Comparison of ENCODE assay signal across 23 cellular contexts in genomic region chr16:13171313-13171712, GRCh38.
"Had no signal": no experiment of that assay in that cellular context is flagged by ENCODE, and none has a peak within 500 bp of the region (broad histone marks: within the 10 kb centered on the region; RNA-seq: fewer than 3 reads in every experiment).

No MANE protein-coding gene starts in this region.

- ATAC-seq: gastroesophageal sphincter; left lobe of liver; lower lobe of right lung; natural killer cell treated with Interleukin-12 subunit alpha and Interleukin-12 subunit beta and Interleukin-15 and Interleukin-18, amount 100 ng/mL, for 72 hours; right lobe of liver; stimulated activated effector memory CD8-positive, alpha-beta T cell treated with anti-CD3 and anti-CD28 coated beads, Interleukin-12 subunit alpha, Interleukin-12 subunit beta, amount 100 ng/mL, for 72 hours; stimulated activated naive CD8-positive, alpha-beta T cell treated with anti-CD3 and anti-CD28 coated beads, Interleukin-15, Interleukin-2, amounts not matched to agents 100 U/mL and 50 U/mL, for 24 hours had no signal

- H3K4me3 ChIP-seq: esophagus muscularis mucosa, gastroesophageal sphincter, lower lobe of right lung, prostate gland, right lobe of liver, suprapubic skin, thyroid gland, upper lobe of left lung, uterus had no signal

- H3K4me1 ChIP-seq: esophagus muscularis mucosa, gastroesophageal sphincter, lower lobe of right lung, parathyroid adenoma, prostate gland, right lobe of liver, suprapubic skin, thyroid gland, upper lobe of left lung, uterus had no signal

- H3K27ac Mint-ChIP-seq: memory B cell; natural killer cell treated with Interleukin-12 subunit alpha and Interleukin-12 subunit beta and Interleukin-15 and Interleukin-18, amount 100 ng/mL, for 72 hours; stimulated activated effector memory CD8-positive, alpha-beta T cell treated with anti-CD3 and anti-CD28 coated beads, Interleukin-12 subunit alpha, Interleukin-12 subunit beta, amount 100 ng/mL, for 72 hours had no signal

- H3K36me3 Mint-ChIP-seq: memory B cell; natural killer cell treated with Interleukin-12 subunit alpha and Interleukin-12 subunit beta and Interleukin-15 and Interleukin-18, amount 100 ng/mL, for 72 hours; stimulated activated effector memory CD8-positive, alpha-beta T cell treated with anti-CD3 and anti-CD28 coated beads, Interleukin-12 subunit alpha, Interleukin-12 subunit beta, amount 100 ng/mL, for 72 hours had no signal

- H3K27ac ChIP-seq: epithelial cell of prostate, esophagus muscularis mucosa, gastroesophageal sphincter, lower lobe of right lung, parathyroid adenoma, prostate gland, right lobe of liver, suprapubic skin, thyroid gland, upper lobe of left lung, uterus had no signal

- H3K4me3 Mint-ChIP-seq: memory B cell; natural killer cell treated with Interleukin-12 subunit alpha and Interleukin-12 subunit beta and Interleukin-15 and Interleukin-18, amount 100 ng/mL, for 72 hours; stimulated activated effector memory CD8-positive, alpha-beta T cell treated with anti-CD3 and anti-CD28 coated beads, Interleukin-12 subunit alpha, Interleukin-12 subunit beta, amount 100 ng/mL, for 72 hours had no signal

- H3K9ac ChIP-seq: parathyroid adenoma had no signal

- DNase-seq: effector memory CD4-positive, alpha-beta T cell; glutamatergic neuron; kidney glomerular epithelial cell; lower lobe of right lung; midbrain; retina; right lobe of liver; stimulated activated CD4-positive, alpha-beta T cell treated with anti-CD3 and anti-CD28 coated beads, Interleukin-4, amount 100 ng/mL, for 1 hour; stimulated activated CD8-positive, alpha-beta memory T cell treated with anti-CD3 and anti-CD28 coated beads, Interleukin-4, amount 100 ng/mL, for 48 hours; stimulated activated naive CD8-positive, alpha-beta T cell treated with anti-CD3 and anti-CD28 coated beads, Interleukin-15, Interleukin-2, amounts not matched to agents 100 U/mL and 50 U/mL, for 24 hours; thyroid gland; upper lobe of left lung; uterus had no signal

- H3K36me3 ChIP-seq: esophagus muscularis mucosa, gastroesophageal sphincter, lower lobe of right lung, prostate gland, right lobe of liver, suprapubic skin, thyroid gland, upper lobe of left lung, uterus had no signal

- H3K79me2 ChIP-seq: parathyroid adenoma had no signal

- H3K9me3 ChIP-seq: esophagus muscularis mucosa, gastroesophageal sphincter, lower lobe of right lung, prostate gland, right lobe of liver, suprapubic skin, thyroid gland, upper lobe of left lung, uterus had no signal

- H3K27me3 ChIP-seq: right lobe of liver, suprapubic skin, thyroid gland, upper lobe of left lung, uterus had no signal

- H3K4me1 Mint-ChIP-seq: memory B cell; stimulated activated effector memory CD8-positive, alpha-beta T cell treated with anti-CD3 and anti-CD28 coated beads, Interleukin-12 subunit alpha, Interleukin-12 subunit beta, amount 100 ng/mL, for 72 hours had no signal

- H2AFZ ChIP-seq: parathyroid adenoma had no signal
